ENCODE assay signal across 25 cellular contexts in genomic region chr11:79363261-79363660, GRCh38.
DNase-seq lines count a peak whose midpoint lies in the region; ATAC-seq, FAIRE-seq and TF ChIP-seq lines count a peak whose summit lies in the region.
"Had no signal": no experiment of that assay in that cellular context is flagged by ENCODE, and none has a peak within 500 bp of the region (broad histone marks: within the 10 kb centered on the region; RNA-seq: fewer than 3 reads in every experiment).

No MANE protein-coding gene starts in this region.

- H3K4me3 Mint-ChIP-seq in astrocyte (ENCODE audit: unreplicated experiment) (no peak overlapping the region), progenitor cell of endocrine pancreas (ENCODE audit: low read depth) (no peak overlapping the region)
- H3K4me3 Mint-ChIP-seq: CD8-positive, alpha-beta T cell; H9; HFFc6 had no signal

- H3F3A ChIP-seq in PC-3 (ENCODE audit: low read length, unreplicated experiment): no peaks in the 10 kb centered on the region

- intact Hi-C loops in PC-3 (cut with micrococcal nuclease): no loop called here

- no peaks in the 10 kb centered on the region for H3K4me1 ChIP-seq in Karpas-422 (ENCODE audit: low read length)
- H3K4me1 ChIP-seq in astrocyte (ENCODE audit: insufficient read depth, low read length): no peaks in the 10 kb centered on the region
- H3K4me1 ChIP-seq in PC-3 (ENCODE audit: insufficient read depth, low read length): no peaks in the 10 kb centered on the region
- H3K4me1 ChIP-seq: SJSA1 had no signal

- H3K27me3 ChIP-seq in Karpas-422 (ENCODE audit: low read length) (no peaks in the 10 kb centered on the region), astrocyte (ENCODE audit: insufficient read depth, low read length) (no peaks in the 10 kb centered on the region), PC-3 (ENCODE audit: low read length) (0 out of 2 replicates have a peak, but pooled peaks cover 18% of the 10 kb centered on the region)
- H3K27me3 ChIP-seq: BLaER1 treated with 17β-estradiol and CSF1 and Interleukin-3, amounts not matched to agents 10 nM and 100 nM; SJSA1 had no signal

- H3K27ac ChIP-seq in Karpas-422 (ENCODE audit: low read length) (no peak overlapping the region), astrocyte (ENCODE audit: low read depth, low read length) (no peak overlapping the region), PC-3 (ENCODE audit: low read length) (no peak overlapping the region)
- H3K27ac ChIP-seq: BLaER1 treated with 17β-estradiol and CSF1 and Interleukin-3, amounts not matched to agents 10 nM and 100 nM; GM23248; SJSA1 had no signal

- H3K4me2 ChIP-seq in Karpas-422 (ENCODE audit: low read depth, low read length, poor library complexity, severe bottlenecking): no peak overlapping the region
- no peak overlapping the region for H3K4me2 ChIP-seq in astrocyte (ENCODE audit: low read length)
- H3K4me2 ChIP-seq in PC-3 (ENCODE audit: low read length): no peak overlapping the region
- H3K4me2 ChIP-seq: BLaER1 treated with 17β-estradiol and CSF1 and Interleukin-3, amounts not matched to agents 10 nM and 100 nM had no signal

- H3K27me3 Mint-ChIP-seq in astrocyte (ENCODE audit: low read depth, unreplicated experiment): peaks cover 11% of the 10 kb centered on the region
- H3K27me3 Mint-ChIP-seq in progenitor cell of endocrine pancreas: no peaks in the 10 kb centered on the region

- H3K79me2 ChIP-seq in Karpas-422 (ENCODE audit: low read length) (no peaks in the 10 kb centered on the region), astrocyte (ENCODE audit: insufficient read depth, low read length) (no peaks in the 10 kb centered on the region), PC-3 (ENCODE audit: low read length) (no peaks in the 10 kb centered on the region)

- TF ChIP-seq CTCF in astrocyte (IDR thresholded peaks at IDR 0.05; ENCODE audit: insufficient read depth, low read depth, low read length) (no peak), progenitor cell of endocrine pancreas (IDR thresholded peaks at IDR 0.05; ENCODE audit: unreplicated experiment) (peak; percentile 1), PC-3 (conservative IDR thresholded peaks at IDR 0.05; ENCODE audit: low read depth, low read length) (no peak)

- ATAC-seq in HG03432 (IDR thresholded peaks at IDR 0.05; ENCODE audit: unreplicated experiment) (no peak), PC-3 (no peak)
- ATAC-seq: CD8-positive, alpha-beta T cell; Right ventricle myocardium inferior had no signal

- H3K27ac Mint-ChIP-seq in astrocyte (ENCODE audit: unreplicated experiment): no peak overlapping the region
- H3K27ac Mint-ChIP-seq in progenitor cell of endocrine pancreas: no peak overlapping the region
- H3K27ac Mint-ChIP-seq: CD8-positive, alpha-beta T cell; H9; HFFc6 had no signal

- H3K36me3 ChIP-seq in Karpas-422 (ENCODE audit: insufficient read depth, low read length): no peaks in the 10 kb centered on the region
- no peaks in the 10 kb centered on the region for H3K36me3 ChIP-seq in astrocyte (ENCODE audit: insufficient read depth, low read length)
- no peaks in the 10 kb centered on the region for H3K36me3 ChIP-seq in PC-3 (ENCODE audit: low read depth, low read length)
- H3K36me3 ChIP-seq: BLaER1 treated with 17β-estradiol and CSF1 and Interleukin-3, amounts not matched to agents 10 nM and 100 nM; SJSA1 had no signal

- DNase-seq in Karpas-422: peak; percentile 5
- DNase-seq in astrocyte (ENCODE audit: low read depth): peak; percentile 46
- peak; percentile 19 for DNase-seq in iPS-NIHi11 (ENCODE audit: low spot score)
- no peak for DNase-seq in progenitor cell of endocrine pancreas (ENCODE audit: low spot score, unreplicated experiment)
- no peak for DNase-seq in PC-3
- no peak for DNase-seq in NCI-H2029 treated with DMSO at 0.1 percent for 48 hours (lab: John Stamatoyannopoulos, UW)
- DNase-seq: 8988T; CD8-positive, alpha-beta T cell; DMS153; GM23248; H9; HFFc6; Kasumi-1; MM.1S; NCI-H1048; NCI-H1417 treated with DMSO at 0.1 percent for 48 hours; NCI-H187; NCI-H2227 treated with DMSO at 0.1 percent for 48 hours; NCI-H510A treated with DMSO at 0.1 percent for 48 hours; NCI-H748 treated with DMSO at 0.1 percent for 48 hours had no signal

- no peak overlapping the region for H3K9ac ChIP-seq in Karpas-422 (ENCODE audit: low read length)
- no peak overlapping the region for H3K9ac ChIP-seq in astrocyte (ENCODE audit: low read length)
- no peak overlapping the region for H3K9ac ChIP-seq in PC-3 (ENCODE audit: low read length)
- H3K9ac ChIP-seq: BLaER1 treated with 17β-estradiol and CSF1 and Interleukin-3, amounts not matched to agents 10 nM and 100 nM; GM23248 had no signal

- H3K9me3 ChIP-seq in Karpas-422 (ENCODE audit: low read length) (no peaks in the 10 kb centered on the region), astrocyte (ENCODE audit: insufficient read depth, low read depth, low read length) (no peaks in the 10 kb centered on the region), PC-3 (ENCODE audit: low read length) (no peaks in the 10 kb centered on the region)
- H3K9me3 ChIP-seq: BLaER1 treated with 17β-estradiol and CSF1 and Interleukin-3, amounts not matched to agents 10 nM and 100 nM; SJSA1 had no signal

- H3K4me3 ChIP-seq in Karpas-422 (ENCODE audit: low read length): no peak overlapping the region
- H3K4me3 ChIP-seq in astrocyte (ENCODE audit: insufficient read depth, low read depth, low read length): no peak overlapping the region
- no peak overlapping the region for H3K4me3 ChIP-seq in PC-3 (ENCODE audit: low read length)
- H3K4me3 ChIP-seq: BLaER1 treated with 17β-estradiol and CSF1 and Interleukin-3, amounts not matched to agents 10 nM and 100 nM; GM23248; SJSA1 had no signal

- H3K9me2 ChIP-seq in Karpas-422 (replicated peaks; ENCODE audit: insufficient read depth, low read length) (no peaks in the 10 kb centered on the region), PC-3 (replicated peaks; ENCODE audit: low read length) (no peaks in the 10 kb centered on the region)

- POLR2A ChIA-PET in PC-3 (lab: Charles Lee; ENCODE audit: unreplicated experiment): no interaction called here

- H3K36me3 Mint-ChIP-seq in astrocyte (ENCODE audit: low read depth, unreplicated experiment) (no peaks in the 10 kb centered on the region), progenitor cell of endocrine pancreas (ENCODE audit: insufficient read depth) (no peaks in the 10 kb centered on the region)
- H3K36me3 Mint-ChIP-seq: CD8-positive, alpha-beta T cell had no signal

- CTCF ChIA-PET in PC-3 (lab: Charles Lee): no interaction called here

- BruUV-seq in PC-3 (replicated peaks; lab: Mats Ljungman, UMichigan): no TSS peak

- FAIRE-seq in astrocyte (lab: Jason Lieb, UNC): no peak
- FAIRE-seq: GM12891 had no signal

- H3K4me1 Mint-ChIP-seq in astrocyte (ENCODE audit: low read depth, unreplicated experiment) (peaks cover 2% of the 10 kb centered on the region), progenitor cell of endocrine pancreas (ENCODE audit: low read depth) (peaks cover 5% of the 10 kb centered on the region)

- H2AFZ ChIP-seq in Karpas-422 (ENCODE audit: low read length) (no peak overlapping the region), astrocyte (ENCODE audit: low read depth, low read length) (no peak overlapping the region), PC-3 (ENCODE audit: low read length) (no peak overlapping the region)
- H2AFZ ChIP-seq: GM23248 had no signal

- H3K9me3 Mint-ChIP-seq in astrocyte (ENCODE audit: unreplicated experiment) (no peaks in the 10 kb centered on the region), progenitor cell of endocrine pancreas (ENCODE audit: low read depth) (no peaks in the 10 kb centered on the region)
- H3K9me3 Mint-ChIP-seq: H9, HFFc6 had no signal

- no peaks in the 10 kb centered on the region for H4K20me1 ChIP-seq in Karpas-422 (ENCODE audit: insufficient read depth, low read depth, low read length)
- peaks cover 5% of the 10 kb centered on the region for H4K20me1 ChIP-seq in astrocyte (ENCODE audit: insufficient read depth, low read length)
- no peaks in the 10 kb centered on the region for H4K20me1 ChIP-seq in PC-3 (ENCODE audit: low read length)
- H4K20me1 ChIP-seq: BLaER1 treated with 17β-estradiol and CSF1 and Interleukin-3, amounts not matched to agents 10 nM and 100 nM had no signal

Comparison
In these comparisons a context has a peak if more than half of its experiments do, and no peak if none do; other contexts are left out.
1. DNase-seq: peak in Karpas-422 (single experiment), astrocyte (single experiment) and iPS-NIHi11 (single experiment); none in progenitor cell of endocrine pancreas (single experiment), PC-3 (single experiment) and NCI-H2029 treated with DMSO at 0.1 percent for 48 hours (single experiment).